In genomic region chr10:68636335-68636734, GRCh38 we compare ENCODE assay signal across 2 cellular contexts.
TF ChIP-seq lines count a peak whose summit lies in the region.

No MANE protein-coding gene starts in this region.

TF ChIP-seq in GM23338, 12 proteins besides CTCF, POLR2A, EP300 and RAD21 (continued from another document):
- no peak for TF ChIP-seq ZNF462 (CRISPR knock-in tag; IDR thresholded peaks at IDR 0.05)
- no peak for TF ChIP-seq POLR2AphosphoS5 (IDR thresholded peaks at IDR 0.05; ENCODE audit: low read depth)
- TF ChIP-seq NANOG (IDR thresholded peaks at IDR 0.05; ENCODE audit: borderline replicate concordance): no peak
- no peak for TF ChIP-seq ZNF331 (CRISPR knock-in tag; IDR thresholded peaks at IDR 0.05; ENCODE audit: low read depth)
- TF ChIP-seq, protein P1, sequence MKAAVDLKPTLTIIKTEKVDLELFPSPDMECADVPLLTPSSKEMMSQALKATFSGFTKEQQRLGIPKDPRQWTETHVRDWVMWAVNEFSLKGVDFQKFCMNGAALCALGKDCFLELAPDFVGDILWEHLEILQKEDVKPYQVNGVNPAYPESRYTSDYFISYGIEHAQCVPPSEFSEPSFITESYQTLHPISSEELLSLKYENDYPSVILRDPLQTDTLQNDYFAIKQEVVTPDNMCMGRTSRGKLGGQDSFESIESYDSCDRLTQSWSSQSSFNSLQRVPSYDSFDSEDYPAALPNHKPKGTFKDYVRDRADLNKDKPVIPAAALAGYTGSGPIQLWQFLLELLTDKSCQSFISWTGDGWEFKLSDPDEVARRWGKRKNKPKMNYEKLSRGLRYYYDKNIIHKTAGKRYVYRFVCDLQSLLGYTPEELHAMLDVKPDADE (IDR thresholded peaks at IDR 0.05): no peak

TF ChIP-seq in K562, 482 proteins besides CTCF, POLR2A, EP300 and RAD21 (continued from another document):
- TF ChIP-seq ZNF740 (CRISPR knock-in tag; IDR thresholded peaks at IDR 0.05): no peak
- no peak for TF ChIP-seq ZNF740 (tag; IDR thresholded peaks at IDR 0.05)
- TF ChIP-seq MEIS2 (IDR thresholded peaks at IDR 0.05; ENCODE audit: partially characterized antibody): no peak
- TF ChIP-seq SIX5 (IDR thresholded peaks at IDR 0.05; ENCODE audit: borderline replicate concordance in 1 of 2, insufficient read depth in 1 of 2, low read depth in 1 of 2, low read length in 2 of 2): no peak
- TF ChIP-seq TFAP4 (CRISPR knock-in tag; IDR thresholded peaks at IDR 0.05; ENCODE audit: borderline replicate concordance): no peak
- TF ChIP-seq HNRNPH1 (optimal IDR thresholded peaks at IDR 0.05; ENCODE audit: low read depth, low read length): no peak
- no peak for TF ChIP-seq FOS (IDR thresholded peaks at IDR 0.05; ENCODE audit: extremely low read depth, insufficient read length)
